ENCODE assay signal across 8 cellular contexts in the genomic region with DNA sequence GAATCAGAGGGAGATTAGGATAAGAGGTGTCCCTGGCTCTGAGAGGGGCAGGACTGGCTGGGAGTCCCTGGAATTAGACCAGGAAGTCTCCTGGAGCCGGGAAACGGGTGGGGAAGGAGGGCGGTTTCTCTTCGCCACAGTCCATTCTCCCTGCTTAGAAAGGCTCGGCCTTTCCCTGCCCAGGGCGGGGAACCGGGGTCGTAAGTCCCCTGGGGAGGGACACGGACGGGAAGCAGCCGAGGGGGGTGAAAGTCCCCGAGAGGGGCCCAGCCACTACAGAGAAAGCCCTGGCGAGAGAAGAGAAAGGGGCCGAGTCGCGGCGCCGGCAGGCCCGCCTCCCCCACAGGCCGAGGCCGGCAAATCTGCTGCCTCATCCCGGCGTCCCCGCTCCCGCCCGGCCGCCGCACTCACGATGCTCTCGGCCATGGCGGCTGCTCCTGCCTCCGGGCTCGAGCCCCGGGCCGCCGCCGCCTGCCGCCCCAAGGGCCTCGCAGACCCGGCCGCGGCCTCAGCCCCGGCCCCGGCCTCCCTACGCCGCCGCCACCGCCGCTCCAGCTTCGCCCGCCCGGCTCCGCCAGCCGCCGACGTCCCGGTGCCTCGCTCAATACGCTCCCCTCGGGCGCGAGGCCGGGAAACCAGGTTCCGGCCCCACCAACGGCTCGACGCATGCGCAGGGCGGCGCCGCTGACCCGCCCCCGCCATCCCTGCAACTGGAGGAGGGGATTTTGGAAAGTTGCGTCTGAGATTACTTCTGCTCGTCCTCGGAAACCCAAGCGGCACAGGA. TPM values are rescaled to one million over a fixed set of nuclear protein-coding genes. Genes with fewer than 3 reads are reported as not detected.
DNase-seq lines count a peak whose midpoint lies in the region; ATAC-seq and TF ChIP-seq lines count a peak whose summit lies in the region.

A gene (minus strand): TSS at position 608 of the 784 bp plus-strand sequence. CDS start 182 bp downstream, at position 426.
A gene (plus strand): TSS at position 692 of the 784 bp plus-strand sequence. CDS start 5,217 bp downstream, outside the sequence.

- H3K79me2 ChIP-seq in mammary epithelial cell (ENCODE audit: insufficient read depth, low read length) = peaks cover 52% of the 10 kb centered on the region

- in situ Hi-C loops in mammary epithelial cell (cut with MboI; ENCODE audit: low sequenced_read_pairs in 2 of 2) = no loop called here

- WGBS in mammary epithelial cell (ENCODE audit: low coverage, missing lambda C conversion rate) = 0% methylated on average over 7 of the region's 77 CpGs

- CTCF ChIA-PET in mammary epithelial cell (lab: Charles Lee; ENCODE audit: low non-redundant PET) = no interaction called here

- peak; percentile 72 for ATAC-seq in HG03045 (IDR thresholded peaks at IDR 0.05; ENCODE audit: unreplicated experiment)

- H4K20me1 ChIP-seq in mammary epithelial cell (ENCODE audit: insufficient read depth, low read length) = no peaks in the 10 kb centered on the region

- H3K4me1 Mint-ChIP-seq in immature natural killer cell = peaks cover 21 to 24% of the 10 kb centered on the region in 2 donors

- TF ChIP-seq CTCF in WI38 (IDR thresholded peaks at IDR 0.05; ENCODE audit: low read depth, low read length) (no peak), mammary epithelial cell (conservative IDR thresholded peaks at IDR 0.05 in 1 of 2, IDR thresholded peaks at IDR 0.05 in 1 of 2; ENCODE audit: extremely low read depth in 1 of 2, insufficient read depth in 1 of 2, low read depth in 1 of 2, low read length in 2 of 2) (no peak)

- H3K4me2 ChIP-seq in mammary epithelial cell (ENCODE audit: insufficient read depth, low read depth, low read length) = peak within 1 kb of the TSS; percentile 90

- no peaks in the 10 kb centered on the region for H3K36me3 Mint-ChIP-seq in immature natural killer cell

- H3K9me3 Mint-ChIP-seq in immature natural killer cell = no peaks in the 10 kb centered on the region

- peak within 1 kb of the TSS; percentile 90 to 96 (median 92) for H3K4me3 Mint-ChIP-seq in immature natural killer cell

- H3K27me3 ChIP-seq in mammary epithelial cell (ENCODE audit: insufficient read depth, low read length) = no peaks in the 10 kb centered on the region

- H3K9me3 ChIP-seq in mammary epithelial cell (replicated peaks; ENCODE audit: insufficient read depth, low read length) = no peaks in the 10 kb centered on the region

- dilution Hi-C loops in mammary epithelial cell (cut with HindIII; ENCODE audit: low sequenced_read_pairs) = loop anchor here (5.0 kb wide), 1 partner anchor 54 kb away; no protein-coding TSS in a partner anchor

- DNase-seq in NCI-H1417 (lab: John Stamatoyannopoulos, UW) = peak; percentile 82 to 89 (median 85)
- DNase-seq in NCI-H1417 treated with DMSO at 0.1 percent for 48 hours (lab: John Stamatoyannopoulos, UW) = no peak
- DNase-seq in NCI-H2171 (lab: John Stamatoyannopoulos, UW) = peak; percentile 78
- peak; percentile 85 for DNase-seq in mammary epithelial cell
- DNase-seq in immature natural killer cell = peak; percentile 78 to 83 (median 82)
- DNase-seq in smooth muscle cell of the brain vasculature (ENCODE audit: low read depth, low spot score) = peak; percentile 57

- peak within 1 kb of the TSS; percentile 96 for H3K9ac ChIP-seq in mammary epithelial cell (ENCODE audit: insufficient read depth, low read length)

- H3K36me3 ChIP-seq in mammary epithelial cell (ENCODE audit: insufficient read depth, low read length) = peaks cover 3% of the 10 kb centered on the region

- H3K4me3 ChIP-seq in WI38 (ENCODE audit: low read depth, low read length) = peak within 1 kb of the TSS; percentile 79
- peak within 1 kb of the TSS; percentile 81 to 89 (median 84) for H3K4me3 ChIP-seq in mammary epithelial cell (replicated peaks in 1 of 3; ENCODE audit: insufficient read depth in 1 of 3, low read depth in 2 of 3, low read length in 3 of 3)

- no TSS peak for BruUV-seq in mammary epithelial cell (replicated peaks; lab: Mats Ljungman, UMichigan)

- H2AFZ ChIP-seq in mammary epithelial cell (ENCODE audit: low read depth, low read length) = peak within 1 kb of the TSS; percentile 89

- intact Hi-C loops in mammary epithelial cell (cut with micrococcal nuclease) = loop anchor here (1.0 kb wide), 1 partner anchor 30 kb away; a partner anchor contains a TSS

- peak within 1 kb of the TSS; percentile 87 for H3K27ac ChIP-seq in mammary epithelial cell (ENCODE audit: insufficient read depth, low read depth, low read length)

- H3K4me1 ChIP-seq in mammary epithelial cell (ENCODE audit: insufficient read depth, low read length) = peaks cover 13% of the 10 kb centered on the region

- peaks cover 3 to 4% (median 4%) of the 10 kb centered on the region in 3 donors for H3K27me3 Mint-ChIP-seq in immature natural killer cell (ENCODE audit: low read depth in 3 of 3)

- peak within 1 kb of the TSS; percentile 78 to 96 (median 92) for H3K27ac Mint-ChIP-seq in immature natural killer cell

RNA-seq across cellular contexts. Expression of the first gene that starts in this region (rescaled TPM):
- total RNA-seq in mammary epithelial cell = 100 to 1,000 TPM in 1 of 2 donors, 10 to 100 TPM in 1; 84.2 to 103 TPM
- polyA plus RNA-seq in mammary epithelial cell = 70.6 TPM
- 272 TPM for polyA minus RNA-seq in mammary epithelial cell
- polyA plus RNA-seq in immature natural killer cell = 10 to 100 TPM; 51.0 to 73.9 (median 60.3) TPM

RNA-seq across cellular contexts. Expression of the second gene that starts in this region (rescaled TPM):
- 1 to 10 TPM; 1.7 to 1.8 TPM for total RNA-seq in mammary epithelial cell
- polyA plus RNA-seq in mammary epithelial cell = 1.1 TPM
- not detected for polyA minus RNA-seq in mammary epithelial cell
- under 1 TPM in 2 of 3 donors, not detected in 1; 0.48 to 0.63 TPM for polyA plus RNA-seq in immature natural killer cell
